In genomic region chr2:214069254-214069653, GRCh38 we compare ENCODE assay signal across 9 cellular contexts.
DNase-seq lines count a peak whose midpoint lies in the region; ATAC-seq, FAIRE-seq and TF ChIP-seq lines count a peak whose summit lies in the region.
"Had no signal": no experiment of that assay in that cellular context is flagged by ENCODE, and none has a peak within 500 bp of the region (broad histone marks: within the 10 kb centered on the region; RNA-seq: fewer than 3 reads in every experiment).

No MANE protein-coding gene starts in this region.

- H3K4me1 ChIP-seq in foreskin keratinocyte: no peaks in the 10 kb centered on the region

- intact Hi-C loops in Calu3 (cut with micrococcal nuclease; ENCODE audit: unreplicated experiment): no loop called here

- TF ChIP-seq CTCF in Calu3 (IDR thresholded peaks at IDR 0.05; ENCODE audit: unreplicated experiment) (no peak), foreskin keratinocyte (conservative IDR thresholded peaks at IDR 0.05) (no peak)

- H3K27ac Mint-ChIP-seq in Calu3 (ENCODE audit: unreplicated experiment) (no peak overlapping the region), T-helper 17 cell (no peak overlapping the region)

- no peaks in the 10 kb centered on the region for H3K9me3 Mint-ChIP-seq in Calu3 (ENCODE audit: low read depth, unreplicated experiment)

- H3K4me1 Mint-ChIP-seq in Calu3 (ENCODE audit: low read depth, unreplicated experiment) (no peaks in the 10 kb centered on the region), T-helper 17 cell (no peaks in the 10 kb centered on the region)

- FAIRE-seq in H54 (lab: Jason Lieb, UNC): peak; percentile 99

- H3K36me3 Mint-ChIP-seq in Calu3 (ENCODE audit: insufficient read depth, unreplicated experiment) (no peaks in the 10 kb centered on the region), T-helper 17 cell (ENCODE audit: low read depth) (no peaks in the 10 kb centered on the region)

- ATAC-seq in foreskin keratinocyte (peak; percentile 100), T-helper 17 cell (no peak)

- TF ChIP-seq POLR2A in H54 (IDR thresholded peaks at IDR 0.05; ENCODE audit: low read depth, low read length): no peak

- CTCF ChIA-PET in Calu3 (lab: Charles Lee): interaction anchor here (0.5 to 0.9 kb wide), 2 partner anchors 16 to 203 kb away, joined by 4 to 6 read pairs; no protein-coding TSS in a partner anchor

- DNase-seq in Calu3 (peak; percentile 40), H54 (ENCODE audit: insufficient read length, low spot score) (peak; percentile 40), OCI-M1 (lab: John Stamatoyannopoulos, UW) (peak; percentile 83), foreskin keratinocyte (peak; percentile 79 to 92), mesenteric fat pad (ENCODE audit: low spot score) (no peak), NCI-H2227 treated with DMSO at 0.1 percent for 48 hours (lab: John Stamatoyannopoulos, UW) (no peak), T-helper 17 cell (no peak)
- DNase-seq in activated CD4-positive, alpha-beta T cell treated with anti-CD3 and anti-CD28 coated beads, Interleukin-2, amount 50 U/mL, for 1 hour: no peak

- H3K27me3 ChIP-seq in foreskin keratinocyte: no peaks in the 10 kb centered on the region

- no peaks in the 10 kb centered on the region for H3K9me3 ChIP-seq in T-helper 17 cell (ENCODE audit: control insufficient read depth, low read length, poor library complexity, severe bottlenecking)

- H3K4me3 Mint-ChIP-seq in Calu3 (ENCODE audit: low read depth, unreplicated experiment) (no peak overlapping the region), T-helper 17 cell (no peak overlapping the region)

- H3K27me3 Mint-ChIP-seq in Calu3 (ENCODE audit: unreplicated experiment) (no peaks in the 10 kb centered on the region), T-helper 17 cell (no peaks in the 10 kb centered on the region)

- no peak overlapping the region for H3K27ac ChIP-seq in foreskin keratinocyte
- H3K27ac ChIP-seq: HL-60 had no signal

- no TSS peak for BruUV-seq in Calu3 (replicated peaks; lab: Mats Ljungman, UMichigan)

Comparison
In these comparisons a context has a peak if more than half of its experiments do, and no peak if none do; other contexts are left out.
1. DNase-seq: peak in Calu3 (single experiment), H54 (single experiment), OCI-M1 (single experiment) and foreskin keratinocyte (2 of 2); none in mesenteric fat pad (single experiment), NCI-H2227 treated with DMSO at 0.1 percent for 48 hours (single experiment), activated CD4-positive, alpha-beta T cell treated with anti-CD3 and anti-CD28 coated beads, Interleukin-2, amount 50 U/mL, for 1 hour (single experiment) and T-helper 17 cell (0 of 3).